24 cellular contexts compared by ENCODE assay signal in the genomic region with DNA sequence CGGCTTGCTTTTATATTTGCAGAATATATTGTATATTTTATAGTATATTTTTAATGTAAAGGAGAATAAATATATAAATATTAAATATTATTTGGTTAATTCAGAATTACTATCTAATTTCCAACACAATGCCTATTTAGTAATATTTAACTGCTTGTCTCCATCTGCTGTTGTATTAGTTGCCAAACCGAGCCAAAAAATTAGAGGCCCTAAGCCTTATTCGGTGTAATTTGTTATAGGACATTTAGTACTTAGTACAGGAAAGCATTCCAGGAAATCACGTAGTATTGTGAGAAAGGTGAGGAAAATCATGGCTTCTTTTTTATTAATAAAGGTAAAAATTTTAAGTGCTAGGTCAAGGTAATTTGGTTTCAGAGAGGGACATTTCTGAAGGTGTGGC.
DNase-seq lines count a peak whose midpoint lies in the region; ATAC-seq and FAIRE-seq lines count a peak whose summit lies in the region.
"Had no signal": no experiment of that assay in that cellular context is flagged by ENCODE, and none has a peak within 500 bp of the region (broad histone marks: within the 10 kb centered on the region; RNA-seq: fewer than 3 reads in every experiment).

No MANE protein-coding gene starts in this region.

- peaks cover 9 to 35% of the 10 kb centered on the region in 2 donors for H3K27me3 Mint-ChIP-seq in effector memory CD8-positive, alpha-beta T cell
- H3K27me3 Mint-ChIP-seq in activated T-helper 17 cell treated with anti-CD3 and anti-CD28 coated beads, Interleukin-2, amount 50 U/mL, for 72 hours: peaks cover 6% of the 10 kb centered on the region
- H3K27me3 Mint-ChIP-seq: CD4-positive, CD25-positive, alpha-beta regulatory T cell had no signal

- no peak for ATAC-seq in effector memory CD8-positive, alpha-beta T cell (replicated peaks)
- no peak for ATAC-seq in activated T-helper 17 cell treated with anti-CD3 and anti-CD28 coated beads, Interleukin-2, amount 50 U/mL, for 72 hours (replicated peaks)

- DNase-seq in cerebellar cortex (ENCODE audit: low spot score): peak; percentile 84
- DNase-seq in mesendoderm: no peak
- DNase-seq in effector memory CD8-positive, alpha-beta T cell: no peak
- DNase-seq: 8988T; ACHN; BE2C; CD4-positive, alpha-beta memory T cell; CD4-positive, CD25-positive, alpha-beta regulatory T cell; CD8-positive, alpha-beta memory T cell; COR-L47; DMS 273 treated with DMSO at 0.1 percent for 48 hours; DMS153; DMS79; DND-41; EL; GF-D8 had no signal

- H3K36me3 Mint-ChIP-seq in effector memory CD8-positive, alpha-beta T cell (ENCODE audit: insufficient read depth): no peaks in the 10 kb centered on the region
- H3K36me3 Mint-ChIP-seq in activated T-helper 17 cell treated with anti-CD3 and anti-CD28 coated beads, Interleukin-2, amount 50 U/mL, for 72 hours (ENCODE audit: low read depth): no peaks in the 10 kb centered on the region
- H3K36me3 Mint-ChIP-seq: CD14-positive monocyte; CD8-positive, alpha-beta memory T cell had no signal

- no peak overlapping the region for H3K4ac ChIP-seq in mesendoderm (ENCODE audit: low read depth, low read length)

- no peaks in the 10 kb centered on the region for H3K79me1 ChIP-seq in mesendoderm (ENCODE audit: low read length)

- H4K5ac ChIP-seq in mesendoderm (ENCODE audit: low read length): no peak overlapping the region

- no peak overlapping the region for H2BK5ac ChIP-seq in mesendoderm (ENCODE audit: low read length)

- no peak overlapping the region for H3K9ac ChIP-seq in mesendoderm (ENCODE audit: low read length)
- H3K9ac ChIP-seq: BLaER1 had no signal

- no peak overlapping the region for H2BK120ac ChIP-seq in mesendoderm (ENCODE audit: low read depth, low read length)

- no peak overlapping the region for H2AK5ac ChIP-seq in mesendoderm (ENCODE audit: low read length)

- H3K4me1 ChIP-seq in mesendoderm (ENCODE audit: control insufficient read depth, low read depth, low read length): no peaks in the 10 kb centered on the region
- H3K4me1 ChIP-seq: BE2C, BLaER1 had no signal

- no peak overlapping the region for H3K23ac ChIP-seq in mesendoderm (ENCODE audit: low read length)

- no peak overlapping the region for H3K56ac ChIP-seq in mesendoderm (ENCODE audit: low read length)

- no peak overlapping the region for H3K27ac ChIP-seq in mesendoderm (ENCODE audit: low read depth, low read length)
- H3K27ac ChIP-seq: BLaER1 had no signal

- no peak overlapping the region for H3K4me3 ChIP-seq in mesendoderm (ENCODE audit: low read length)
- H3K4me3 ChIP-seq: BLaER1 had no signal

- H3K79me2 ChIP-seq in mesendoderm (ENCODE audit: control insufficient read depth, insufficient read depth, low read length): no peaks in the 10 kb centered on the region

- 100% methylated on average over 1 of the region's 4 CpGs for WGBS in mesendoderm (ENCODE audit: extremely low coverage, insufficient coverage, low lambda C conversion rate)

- no peak overlapping the region for H3K4me2 ChIP-seq in mesendoderm (ENCODE audit: low read length)
- H3K4me2 ChIP-seq: BLaER1 had no signal

- H3K4me3 Mint-ChIP-seq in effector memory CD8-positive, alpha-beta T cell: no peak overlapping the region
- no peak overlapping the region for H3K4me3 Mint-ChIP-seq in activated T-helper 17 cell treated with anti-CD3 and anti-CD28 coated beads, Interleukin-2, amount 50 U/mL, for 72 hours
- H3K4me3 Mint-ChIP-seq: CD4-positive, alpha-beta memory T cell; CD4-positive, CD25-positive, alpha-beta regulatory T cell; CD8-positive, alpha-beta memory T cell had no signal

- no peaks in the 10 kb centered on the region for H3K4me1 Mint-ChIP-seq in effector memory CD8-positive, alpha-beta T cell (ENCODE audit: low read depth in 2 of 2)
- H3K4me1 Mint-ChIP-seq in activated T-helper 17 cell treated with anti-CD3 and anti-CD28 coated beads, Interleukin-2, amount 50 U/mL, for 72 hours: no peaks in the 10 kb centered on the region
- H3K4me1 Mint-ChIP-seq: CD14-positive monocyte; CD4-positive, alpha-beta memory T cell; CD4-positive, CD25-positive, alpha-beta regulatory T cell; CD8-positive, alpha-beta memory T cell had no signal

- no peak overlapping the region for H3K18ac ChIP-seq in mesendoderm (ENCODE audit: low read length)

- H3K36me3 ChIP-seq in mesendoderm (ENCODE audit: control insufficient read depth, insufficient read depth, low read length): no peaks in the 10 kb centered on the region
- H3K36me3 ChIP-seq: BE2C, BLaER1 had no signal

- H3K9me3 Mint-ChIP-seq in effector memory CD8-positive, alpha-beta T cell: no peaks in the 10 kb centered on the region
- H3K9me3 Mint-ChIP-seq in activated T-helper 17 cell treated with anti-CD3 and anti-CD28 coated beads, Interleukin-2, amount 50 U/mL, for 72 hours: no peaks in the 10 kb centered on the region
- H3K9me3 Mint-ChIP-seq: CD4-positive, alpha-beta memory T cell; CD8-positive, alpha-beta memory T cell had no signal

- H3K27ac Mint-ChIP-seq in effector memory CD8-positive, alpha-beta T cell: no peak overlapping the region
- no peak overlapping the region for H3K27ac Mint-ChIP-seq in activated T-helper 17 cell treated with anti-CD3 and anti-CD28 coated beads, Interleukin-2, amount 50 U/mL, for 72 hours
- H3K27ac Mint-ChIP-seq: CD14-positive monocyte; CD4-positive, CD25-positive, alpha-beta regulatory T cell; CD8-positive, alpha-beta memory T cell had no signal

- no peak overlapping the region for H4K8ac ChIP-seq in mesendoderm (ENCODE audit: low read depth, low read length)

- peak; percentile 84 for FAIRE-seq in TTC549 (lab: Jason Lieb, UNC)
- FAIRE-seq: A204.1, G401.6, GM12891, GM19239 had no signal

- H2BK15ac ChIP-seq in mesendoderm (replicated peaks; ENCODE audit: low read depth): no peak overlapping the region

- no peaks in the 10 kb centered on the region for H3K27me3 ChIP-seq in mesendoderm (ENCODE audit: insufficient read depth, low read length, poor library complexity)
- H3K27me3 ChIP-seq: BE2C, BLaER1 had no signal
